23 cellular contexts compared by ENCODE assay signal in genomic region chr12:2298556-2299195, GRCh38.
"Had no signal": no experiment of that assay in that cellular context is flagged by ENCODE, and none has a peak within 500 bp of the region (broad histone marks: within the 10 kb centered on the region; RNA-seq: fewer than 3 reads in every experiment).

No MANE protein-coding gene starts in this region.

- ATAC-seq: activated CD4-positive, CD25-positive, alpha-beta regulatory T cell treated with anti-CD3 and anti-CD28 coated beads, Interleukin-2, amount 50 U/mL, for 24 hours; activated T-cell treated with anti-CD3 and anti-CD28 coated beads, Interleukin-2, amount 50 U/mL, for 72 hours; esophagus mucosa; left colon; lower lobe of right lung; right cardiac atrium had no signal

- H3K27ac ChIP-seq: brain microvascular endothelial cell, lower lobe of right lung, ovary, prostate gland, thyroid gland, VCaP had no signal

- H3K36me3 ChIP-seq: brain microvascular endothelial cell, lower lobe of right lung, ovary, prostate gland, thyroid gland had no signal

- H3K9me3 ChIP-seq: lower lobe of right lung, ovary, prostate gland, thyroid gland had no signal

- H3K4me1 ChIP-seq: prostate gland had no signal

- DNase-seq: activated CD4-positive, alpha-beta memory T cell treated with anti-CD3 and anti-CD28 coated beads, Interleukin-2, amount 10 ng/mL, durations not matched to agents 7 days and 5 days; activated CD4-positive, alpha-beta T cell treated with anti-CD3 and anti-CD28 coated beads, Interleukin-2, amount 10 ng/mL, durations not matched to agents 24 days and 14 days; activated gamma-delta T cell; activated naive CD4-positive, alpha-beta T cell treated with anti-CD3 and anti-CD28 coated beads, Interleukin-2, amount 50 U/mL, for 16 hours; activated T-cell treated with anti-CD3 and anti-CD28 coated beads, Interleukin-2, amount 50 U/mL, for 72 hours; aorta; brain microvascular endothelial cell; effector memory CD4-positive, alpha-beta T cell; foreskin melanocyte; hippocampal formation; left colon; lower lobe of right lung; mesendoderm; naive B cell; ovary; right cardiac atrium; stimulated activated CD4-positive, alpha-beta T cell treated with anti-CD3 and anti-CD28 coated beads, Interleukin-12 subunit alpha, Interleukin-12 subunit beta, amount 100 ng/mL, for 4 hours; stimulated activated CD4-positive, alpha-beta T cell treated with anti-CD3 and anti-CD28 coated beads, Interleukin-4, amount 100 ng/mL, for 4 hours; thyroid gland had no signal

- H3K27me3 ChIP-seq: brain microvascular endothelial cell, ovary, thyroid gland had no signal

- H3K4me3 ChIP-seq: lower lobe of right lung, ovary, prostate gland, thyroid gland had no signal
